Comparison of ENCODE assay signal across 10 cellular contexts in the genomic region with DNA sequence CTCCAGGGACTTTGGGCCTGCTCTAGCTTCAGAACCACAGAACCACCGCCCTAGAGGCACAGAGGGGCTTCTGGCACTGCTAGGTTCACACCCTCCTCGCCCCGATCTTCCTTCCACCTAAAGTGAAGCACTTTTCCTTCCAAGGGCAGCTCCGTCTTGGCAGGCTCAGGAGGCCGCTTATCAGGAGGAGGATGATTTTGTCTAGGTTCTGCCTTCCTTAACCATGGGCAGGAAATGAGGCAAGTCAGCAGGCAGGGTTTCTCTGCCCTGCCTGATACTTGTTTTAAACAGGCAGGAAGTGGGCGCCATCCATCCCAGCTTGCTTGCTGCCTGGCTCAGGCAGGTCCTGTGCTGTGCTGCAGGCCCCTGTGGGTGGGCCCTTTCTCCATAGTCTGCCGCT. TPM values are rescaled to one million over a fixed set of nuclear protein-coding genes. Genes with fewer than 3 reads are reported as not detected.
A peak's percentile ranks its signal among the peaks of the same experiment; 100 is the strongest.
DNase-seq lines count a peak whose midpoint lies in the region; ATAC-seq and TF ChIP-seq lines count a peak whose summit lies in the region.
"Had no signal": no experiment of that assay in that cellular context is flagged by ENCODE, and none has a peak within 500 bp of the region (broad histone marks: within the 10 kb centered on the region; RNA-seq: fewer than 3 reads in every experiment).

No MANE protein-coding gene starts in this region.

- H3K4me3 ChIP-seq in spleen: no peak overlapping the region

- WGBS in spleen, 5 donors: 20 to 66% (median 27%) methylated on average over 6 to 7 of the region's 7 CpGs

- peak; percentile 52 for ATAC-seq in GM18511 (IDR thresholded peaks at IDR 0.05; ENCODE audit: unreplicated experiment)
- ATAC-seq in HG02798 (IDR thresholded peaks at IDR 0.05; ENCODE audit: poor library complexity, unreplicated experiment): no peak
- no peak for ATAC-seq in GM19023 (IDR thresholded peaks at IDR 0.05; ENCODE audit: unreplicated experiment)

- TF ChIP-seq CTCF in spleen (IDR thresholded peaks at IDR 0.05 in 8 of 11, conservative IDR thresholded peaks at IDR 0.05 in 3 of 11): no peak

- peaks cover 26 to 67% (median 61%) of the 10 kb centered on the region in 6 donors for H3K4me1 ChIP-seq in spleen

- peak overlapping the region in 7 of 8 donors; percentile 48 to 83 (median 75) for H3K27ac ChIP-seq in spleen
- H3K27ac ChIP-seq: VCaP had no signal

- DNase-seq in RPMI8226: peak; percentile 49
- peak; percentile 66 for DNase-seq in activated effector memory CD4-positive, alpha-beta T cell treated with Interleukin-2 at 50 U/mL for 16 hours
- DNase-seq in spleen: peak; percentile 89
- DNase-seq in SK-N-DZ (ENCODE audit: low spot score): no peak
- DNase-seq in NCI-H2081 treated with DMSO at 0.1 percent for 48 hours (lab: John Stamatoyannopoulos, UW): no peak
- DNase-seq: NCI-H1105 treated with DMSO at 0.1 percent for 48 hours had no signal

- intact Hi-C loops in spleen (cut with DNase I; ENCODE audit: low total_unique reads): no loop called here

- H3K36me3 ChIP-seq in spleen: peaks cover 4 to 64% (median 35%) of the 10 kb centered on the region in 6 donors

- no peaks in the 10 kb centered on the region for H3K27me3 ChIP-seq in spleen (replicated peaks in 1 of 7)

- no peaks in the 10 kb centered on the region for H3K9me3 ChIP-seq in spleen

- no peak for TF ChIP-seq POLR2A in spleen (IDR thresholded peaks at IDR 0.05)

RNA-seq across cellular contexts. Expression of a gene that starts 8.3 kb away (rescaled TPM):
- 10 to 100 TPM; 19.3 to 33.3 (median 28.0) TPM for total RNA-seq in spleen
- polyA plus RNA-seq in spleen: 10 to 100 TPM; 23.0 to 35.4 (median 33.4) TPM
- 106 and 127 TPM in 2 replicates for polyA plus RNA-seq in SK-N-DZ (2014; cell fraction: cytosol; rRNA removed)
- polyA plus RNA-seq in SK-N-DZ (2014; cell fraction: nucleus; rRNA removed): 101 and 119 TPM in 2 replicates

RNA-seq across cellular contexts. Expression of a gene that starts 27.3 kb away (rescaled TPM):
- 10 to 100 TPM; 19.0 to 39.8 (median 30.2) TPM for total RNA-seq in spleen
- polyA plus RNA-seq in spleen: 1 to 10 TPM; 4.4 to 9.9 (median 6.0) TPM
- polyA plus RNA-seq in SK-N-DZ (2014; cell fraction: cytosol; rRNA removed): 2.1 and 6.1 TPM in 2 replicates
- polyA plus RNA-seq in SK-N-DZ (2014; cell fraction: nucleus; rRNA removed): 4.3 and 10.7 TPM in 2 replicates

Comparison
In these comparisons a context has a peak if more than half of its experiments do, and no peak if none do; other contexts are left out.
1. DNase-seq: peak in RPMI8226 (single experiment), activated effector memory CD4-positive, alpha-beta T cell treated with Interleukin-2 at 50 U/mL for 16 hours (single experiment) and spleen (single experiment); none in SK-N-DZ (single experiment) and NCI-H2081 treated with DMSO at 0.1 percent for 48 hours (single experiment).